ENCODE assay signal across 1 cellular context in genomic region chr5:133384120-133384855, GRCh38.
TF ChIP-seq lines count a peak whose summit lies in the region.

No MANE protein-coding gene starts in this region.

TF ChIP-seq in GM23338, 12 proteins besides CTCF, POLR2A, EP300 and RAD21:
- TF ChIP-seq ZNF462 (CRISPR knock-in tag; IDR thresholded peaks at IDR 0.05) (no peak), EZH2 (IDR thresholded peaks at IDR 0.05; ENCODE audit: low read depth, unreplicated experiment) (no peak), STAT1 (IDR thresholded peaks at IDR 0.05; ENCODE audit: unreplicated experiment) (no peak), POLR2AphosphoS5 (IDR thresholded peaks at IDR 0.05; ENCODE audit: low read depth) (no peak), CREB1 (CRISPR knock-in tag; IDR thresholded peaks at IDR 0.05; ENCODE audit: low read depth) (no peak), REST (IDR thresholded peaks at IDR 0.05; ENCODE audit: unreplicated experiment) (no peak), EZH2phosphoT487 (IDR thresholded peaks at IDR 0.05; ENCODE audit: unreplicated experiment) (no peak), ZNF331 (CRISPR knock-in tag; IDR thresholded peaks at IDR 0.05; ENCODE audit: low read depth) (no peak), ZNF114 (CRISPR knock-in tag; IDR thresholded peaks at IDR 0.05) (no peak), JUNB (IDR thresholded peaks at IDR 0.05; ENCODE audit: unreplicated experiment) (no peak), NANOG (IDR thresholded peaks at IDR 0.05; ENCODE audit: borderline replicate concordance) (no peak), ETS1 (IDR thresholded peaks at IDR 0.05) (no peak)
TF ChIP-seq in GM23338: peak in this region for 0.
